In the genomic region with DNA sequence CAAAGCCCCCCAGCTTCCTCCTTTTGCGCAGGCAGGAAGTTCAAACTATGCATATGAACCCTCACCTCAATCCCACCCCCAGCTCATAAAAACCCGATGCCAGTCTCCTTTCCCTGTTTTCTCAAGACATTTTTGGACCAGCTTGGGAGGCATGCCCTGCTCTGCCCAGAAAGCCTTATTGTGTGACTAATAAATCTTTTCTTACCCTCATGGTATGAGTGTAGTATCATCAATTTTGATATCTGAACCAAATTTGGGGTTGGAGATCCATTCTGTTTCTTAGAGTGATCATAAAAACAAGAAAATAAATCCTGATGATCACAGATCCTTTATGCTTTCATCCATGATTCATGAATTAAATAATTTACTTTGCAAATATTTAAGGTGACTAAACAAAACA, we compare ENCODE assay signal across 34 cellular contexts.
"Had no signal": no experiment of that assay in that cellular context is flagged by ENCODE, and none has a peak within 500 bp of the region (broad histone marks: within the 10 kb centered on the region; RNA-seq: fewer than 3 reads in every experiment).

No MANE protein-coding gene starts in this region.

- H3K9ac ChIP-seq: KMS-11 had no signal

- H3K27me3 ChIP-seq: MG63 had no signal

- H3K27ac ChIP-seq: KMS-11 had no signal

- H3K36me3 ChIP-seq: MG63 had no signal

- H3K9me3 ChIP-seq: MG63 had no signal

- H3K4me3 ChIP-seq: MG63 had no signal

- DNase-seq: Karpas-422, Kasumi-1, KBM-7, KG1, MG63, MM.1S, MV-4-11, NCI-H1048, NCI-H1092, NCI-H1092 treated with DMSO at 0.1 percent for 48 hours, NCI-H1105, NCI-H1105 treated with DMSO at 0.1 percent for 48 hours, NCI-H1417, NCI-H1417 treated with DMSO at 0.1 percent for 48 hours, NCI-H1436, NCI-H1436 treated with DMSO at 0.1 percent for 48 hours, NCI-H146, NCI-H1694, NCI-H1694 treated with DMSO at 0.1 percent for 48 hours, NCI-H187, NCI-H187 treated with DMSO at 0.1 percent for 48 hours, NCI-H1930, NCI-H2029, NCI-H2029 treated with DMSO at 0.1 percent for 48 hours, NCI-H2081, NCI-H2081 treated with DMSO at 0.1 percent for 48 hours, NCI-H2107, NCI-H2171, NCI-H2171 treated with DMSO at 0.1 percent for 48 hours, NCI-H2227 treated with DMSO at 0.1 percent for 48 hours, NCI-H345, NCI-H446, NCI-H446 treated with DMSO at 0.1 percent for 48 hours had no signal

- H3K4me2 ChIP-seq: KMS-11 had no signal
